Comparison of ENCODE assay signal across 17 cellular contexts in genomic region chr7:26723140-26723539, GRCh38.
DNase-seq lines count a peak whose midpoint lies in the region; ATAC-seq and TF ChIP-seq lines count a peak whose summit lies in the region.
"Had no signal": no experiment of that assay in that cellular context is flagged by ENCODE, and none has a peak within 500 bp of the region (broad histone marks: within the 10 kb centered on the region; RNA-seq: fewer than 3 reads in every experiment).

No MANE protein-coding gene starts in this region.

- H3K4me3 ChIP-seq in GM23338 (no peak overlapping the region), kidney epithelial cell (ENCODE audit: low read depth, low read length) (no peak overlapping the region), PC-9 (no peak overlapping the region)
- H3K4me3 ChIP-seq: mucosa of descending colon, smooth muscle cell, transverse colon had no signal

- H3K4me3 Mint-ChIP-seq in GM23338 (no peak overlapping the region), type B pancreatic cell (no peak overlapping the region)
- no peak overlapping the region for H3K4me3 Mint-ChIP-seq in activated T-cell treated with anti-CD3 and anti-CD28 coated beads, Interleukin-2, amount 50 U/mL, for 72 hours
- H3K4me3 Mint-ChIP-seq: brain; CD8-positive, alpha-beta memory T cell; stimulated activated naive CD8-positive, alpha-beta T cell treated with anti-CD3 and anti-CD28 coated beads, Interleukin-15, Interleukin-2, amounts not matched to agents 100 ng/mL and 50 ng/mL, for 24 hours had no signal

- H3K9me3 Mint-ChIP-seq in GM23338 (no peaks in the 10 kb centered on the region), type B pancreatic cell (no peaks in the 10 kb centered on the region)
- H3K9me3 Mint-ChIP-seq in activated T-cell treated with anti-CD3 and anti-CD28 coated beads, Interleukin-2, amount 50 U/mL, for 72 hours: no peaks in the 10 kb centered on the region
- H3K9me3 Mint-ChIP-seq: brain; CD8-positive, alpha-beta memory T cell; stimulated activated naive CD8-positive, alpha-beta T cell treated with anti-CD3 and anti-CD28 coated beads, Interleukin-15, Interleukin-2, amounts not matched to agents 100 ng/mL and 50 ng/mL, for 24 hours had no signal

- no peak for TF ChIP-seq CTCF in GM23338 (conservative IDR thresholded peaks at IDR 0.05; ENCODE audit: low read depth in 2 of 2)
- TF ChIP-seq CTCF in kidney epithelial cell (IDR thresholded peaks at IDR 0.05; ENCODE audit: insufficient read depth, low read length, poor library complexity, severe bottlenecking): no peak
- TF ChIP-seq CTCF in type B pancreatic cell (conservative IDR thresholded peaks at IDR 0.05): no peak
- TF ChIP-seq CTCF in PC-9 (conservative IDR thresholded peaks at IDR 0.05): no peak

- BruUV-seq in PC-9 (replicated peaks; lab: Mats Ljungman, UMichigan): no TSS peak

- H3K27ac ChIP-seq in GM23338 (ENCODE audit: low read depth) (no peak overlapping the region), PC-9 (no peak overlapping the region)
- H3K27ac ChIP-seq: transverse colon had no signal

- H3K36me3 Mint-ChIP-seq in GM23338 (ENCODE audit: low read depth) (no peaks in the 10 kb centered on the region), type B pancreatic cell (peaks cover 14% of the 10 kb centered on the region)
- H3K36me3 Mint-ChIP-seq in activated T-cell treated with anti-CD3 and anti-CD28 coated beads, Interleukin-2, amount 50 U/mL, for 72 hours (ENCODE audit: insufficient read depth in 2 of 2): peaks cover 0 to 2% of the 10 kb centered on the region in 2 donors
- H3K36me3 Mint-ChIP-seq: brain had no signal

- no peaks in the 10 kb centered on the region for H3K79me2 ChIP-seq in GM23338 (replicated peaks; ENCODE audit: insufficient read depth)
- H3K79me2 ChIP-seq in PC-9 (ENCODE audit: low read depth): no peaks in the 10 kb centered on the region

- H3K4me2 ChIP-seq in GM23338 (no peak overlapping the region), PC-9 (no peak overlapping the region)
- H3K4me2 ChIP-seq: smooth muscle cell had no signal

- H3K27me3 ChIP-seq in GM23338 (ENCODE audit: insufficient read depth) (no peaks in the 10 kb centered on the region), kidney epithelial cell (ENCODE audit: control insufficient read depth, insufficient read depth, low read length) (no peaks in the 10 kb centered on the region), PC-9 (ENCODE audit: insufficient read depth, low read depth) (no peaks in the 10 kb centered on the region)
- H3K27me3 ChIP-seq: transverse colon had no signal

- intact Hi-C loops in PC-9 (cut with micrococcal nuclease; ENCODE audit: unreplicated experiment): no loop called here

- H3K4me1 Mint-ChIP-seq in GM23338: peaks cover 17% of the 10 kb centered on the region
- H3K4me1 Mint-ChIP-seq in type B pancreatic cell (ENCODE audit: unreplicated experiment): peaks cover 12% of the 10 kb centered on the region
- H3K4me1 Mint-ChIP-seq in activated T-cell treated with anti-CD3 and anti-CD28 coated beads, Interleukin-2, amount 50 U/mL, for 72 hours (ENCODE audit: low read depth): no peaks in the 10 kb centered on the region
- H3K4me1 Mint-ChIP-seq: CD8-positive, alpha-beta memory T cell had no signal

- no peaks in the 10 kb centered on the region for H3K9me3 ChIP-seq in PC-9 (ENCODE audit: insufficient read depth, low read depth)
- H3K9me3 ChIP-seq: mucosa of descending colon, transverse colon had no signal

- H2AFZ ChIP-seq in GM23338 (no peak overlapping the region), PC-9 (no peak overlapping the region)

- H3K27me3 Mint-ChIP-seq in GM23338 (ENCODE audit: insufficient read depth, low read depth, poor library complexity) (no peaks in the 10 kb centered on the region), type B pancreatic cell (no peaks in the 10 kb centered on the region)
- H3K27me3 Mint-ChIP-seq in activated T-cell treated with anti-CD3 and anti-CD28 coated beads, Interleukin-2, amount 50 U/mL, for 72 hours (ENCODE audit: low read depth): no peaks in the 10 kb centered on the region

- DNase-seq in GM23338 (ENCODE audit: low spot score) (peak; percentile 80), RPMI8226 (peak; percentile 10), kidney epithelial cell (ENCODE audit: low read depth) (peak; percentile 14), type B pancreatic cell (ENCODE audit: extremely low spot score, unreplicated experiment) (no peak), PC-9 (no peak)
- DNase-seq in activated T-cell treated with anti-CD3 and anti-CD28 coated beads, Interleukin-2, amount 50 U/mL, for 72 hours: no peak
- DNase-seq: activated CD4-positive, alpha-beta T cell treated with anti-CD3 and anti-CD28 coated beads for 4 hours; CD8-positive, alpha-beta memory T cell; mucosa of descending colon; nucleus accumbens; stimulated activated CD4-positive, alpha-beta T cell treated with anti-CD3 and anti-CD28 coated beads, Interleukin-4, amount 100 ng/mL, for 1 hour; SW 1271; transverse colon had no signal

- H3K9me2 ChIP-seq in GM23338 (ENCODE audit: insufficient read depth): no peaks in the 10 kb centered on the region
- no peaks in the 10 kb centered on the region for H3K9me2 ChIP-seq in PC-9 (ENCODE audit: insufficient read depth)

- no peaks in the 10 kb centered on the region for H4K20me1 ChIP-seq in GM23338 (replicated peaks; ENCODE audit: insufficient read depth)
- H4K20me1 ChIP-seq in PC-9 (ENCODE audit: insufficient read depth): no peaks in the 10 kb centered on the region

- POLR2A ChIA-PET in PC-9 (lab: Charles Lee; ENCODE audit: unreplicated experiment): no interaction called here

- no peaks in the 10 kb centered on the region for H3K36me3 ChIP-seq in GM23338 (ENCODE audit: insufficient read depth)
- H3K36me3 ChIP-seq in kidney epithelial cell (ENCODE audit: control insufficient read depth, insufficient read depth, low read length): no peaks in the 10 kb centered on the region
- H3K36me3 ChIP-seq in PC-9 (ENCODE audit: low read depth): peaks cover 12% of the 10 kb centered on the region
- H3K36me3 ChIP-seq: transverse colon had no signal

- H3K27ac Mint-ChIP-seq in GM23338: peak overlapping the region; percentile 88; the same call in 1 of the 2 replicates
- H3K27ac Mint-ChIP-seq in type B pancreatic cell: peak overlapping the region; percentile 40
- no peak overlapping the region for H3K27ac Mint-ChIP-seq in activated T-cell treated with anti-CD3 and anti-CD28 coated beads, Interleukin-2, amount 50 U/mL, for 72 hours
- H3K27ac Mint-ChIP-seq: brain; CD8-positive, alpha-beta memory T cell; stimulated activated naive CD8-positive, alpha-beta T cell treated with anti-CD3 and anti-CD28 coated beads, Interleukin-15, Interleukin-2, amounts not matched to agents 100 ng/mL and 50 ng/mL, for 24 hours had no signal

- ATAC-seq in GM23338: peak; percentile 95
- no peak for ATAC-seq in HG03097 (IDR thresholded peaks at IDR 0.05; ENCODE audit: low FRiP score, unreplicated experiment)
- ATAC-seq in activated T-cell treated with anti-CD3 and anti-CD28 coated beads, Interleukin-2, amount 50 U/mL, for 72 hours (replicated peaks in 1 of 2): no peak
- ATAC-seq: mucosa of descending colon had no signal

- H3K4me1 ChIP-seq in GM23338 (ENCODE audit: insufficient read depth) (peaks cover 5% of the 10 kb centered on the region; the same call in 1 of the 2 replicates), PC-9 (replicated peaks; ENCODE audit: insufficient read depth) (no peaks in the 10 kb centered on the region)
- H3K4me1 ChIP-seq: transverse colon had no signal

- CTCF ChIA-PET in PC-9 (lab: Charles Lee): no interaction called here

- H3F3A ChIP-seq in GM23338 (replicated peaks; ENCODE audit: low read depth) (no peaks in the 10 kb centered on the region), PC-9 (ENCODE audit: insufficient read depth, low read depth) (peaks cover 3% of the 10 kb centered on the region; the same call in 1 of the 2 replicates)

TF ChIP-seq in GM23338, 12 proteins besides CTCF, POLR2A, EP300 and RAD21 (continues in another document):
- TF ChIP-seq NANOG (IDR thresholded peaks at IDR 0.05; ENCODE audit: borderline replicate concordance): no peak
- TF ChIP-seq ZNF331 (CRISPR knock-in tag; IDR thresholded peaks at IDR 0.05; ENCODE audit: low read depth): no peak
- TF ChIP-seq ETS1 (IDR thresholded peaks at IDR 0.05): no peak
- no peak for TF ChIP-seq JUNB (IDR thresholded peaks at IDR 0.05; ENCODE audit: unreplicated experiment)
- TF ChIP-seq POLR2AphosphoS5 (IDR thresholded peaks at IDR 0.05; ENCODE audit: low read depth): no peak
- TF ChIP-seq CREB1 (CRISPR knock-in tag; IDR thresholded peaks at IDR 0.05; ENCODE audit: low read depth): no peak
- TF ChIP-seq STAT1 (IDR thresholded peaks at IDR 0.05; ENCODE audit: unreplicated experiment): no peak

Comparison
In these comparisons a context has a peak if more than half of its experiments do, and no peak if none do; other contexts are left out.
1. DNase-seq: peak in GM23338 (single experiment), RPMI8226 (single experiment) and kidney epithelial cell (single experiment); none in type B pancreatic cell (single experiment), activated T-cell treated with anti-CD3 and anti-CD28 coated beads, Interleukin-2, amount 50 U/mL, for 72 hours (0 of 2) and PC-9 (0 of 2).